ENCODE assay signal across 2 cellular contexts in genomic region chr22:50533856-50534711, GRCh38.
TF ChIP-seq lines count a peak whose summit lies in the region.
"Not testable (repeated sequence)": the region's sequence is repeated elsewhere in the genome, so short reads cannot be mapped to it uniquely, and the experiment has no call there.

No MANE protein-coding gene starts in this region.

TF ChIP-seq in HEK293, 187 proteins besides CTCF, POLR2A, EP300 and RAD21:
- 0 out of 2 replicates have a peak, but pooled peaks have one; percentile 0 for TF ChIP-seq EGR2 (tag by site-specific recombination; IDR thresholded peaks at IDR 0.05; ENCODE audit: low read depth)

TF ChIP-seq in K562, 482 proteins besides CTCF, POLR2A, EP300 and RAD21 (continues in another document):
- TF ChIP-seq TOE1 (IDR thresholded peaks at IDR 0.05; ENCODE audit: borderline replicate concordance) (peak; percentile 98), GTF2E2 (tag; IDR thresholded peaks at IDR 0.05) (0 out of 2 replicates have a peak, but pooled peaks have one; percentile 48), PBX2 (CRISPR knock-in tag; IDR thresholded peaks at IDR 0.05; ENCODE audit: low read depth) (peak; percentile 45), PBX2 (tag; conservative IDR thresholded peaks at IDR 0.05; ENCODE audit: low read depth) (peak; percentile 72), KLF6 (CRISPR knock-in tag; IDR thresholded peaks at IDR 0.05; ENCODE audit: borderline replicate concordance) (0 out of 2 replicates have a peak, but pooled peaks have one; percentile 17), NR2C2 (tag; IDR thresholded peaks at IDR 0.05) (peak; percentile 54; the same call in 1 of the 2 replicates), ZNF316 (IDR thresholded peaks at IDR 0.05) (peak; percentile 73), MAZ (CRISPR knock-in tag; conservative IDR thresholded peaks at IDR 0.05 in 1 of 2, IDR thresholded peaks at IDR 0.05 in 1 of 2) (0 out of 4 replicates have a peak, but pooled peaks of 1 of the 2 experiments have one; percentile 32), ZNF644 (tag; IDR thresholded peaks at IDR 0.05; ENCODE audit: low read depth) (0 out of 2 replicates have a peak, but pooled peaks have one; percentile 16), RAD51 (IDR thresholded peaks at IDR 0.05; ENCODE audit: borderline replicate concordance, low read depth) (peak; percentile 98), MGA (IDR thresholded peaks at IDR 0.05) (peak; percentile 30), EP400 (IDR thresholded peaks at IDR 0.05) (0 out of 2 replicates have a peak, but pooled peaks have one; percentile 18), ATF7 (IDR thresholded peaks at IDR 0.05) (peak; percentile 32), MECOM (CRISPR knock-in tag; IDR thresholded peaks at IDR 0.05) (peak; percentile 75), ZNF766 (CRISPR knock-in tag; conservative IDR thresholded peaks at IDR 0.05) (peak; percentile 47), CEBPG (CRISPR knock-in tag; IDR thresholded peaks at IDR 0.05) (peak; percentile 79), CEBPG (tag; conservative IDR thresholded peaks at IDR 0.05 in 1 of 2, IDR thresholded peaks at IDR 0.05 in 1 of 2) (peak; percentile 44 to 80; a peak in 3 of 4 replicates), ATF3 (IDR thresholded peaks at IDR 0.05) (peak; percentile 75), BHLHE40 (IDR thresholded peaks at IDR 0.05; ENCODE audit: low read length) (peak; percentile 80), MAFG (tag; conservative IDR thresholded peaks at IDR 0.05) (peak; percentile 42; the same call in 1 of the 2 replicates), MAFK (IDR thresholded peaks at IDR 0.05; ENCODE audit: low read length) (peak; percentile 45), MEIS2 (IDR thresholded peaks at IDR 0.05; ENCODE audit: partially characterized antibody) (peak; percentile 77)
- TF ChIP-seq TOE1 (CRISPR knock-in tag; IDR thresholded peaks at IDR 0.05; ENCODE audit: borderline replicate concordance, low read depth); NR2C2 (CRISPR knock-in tag; IDR thresholded peaks at IDR 0.05); ATF3 (CRISPR knock-in tag; conservative IDR thresholded peaks at IDR 0.05): not testable (repeated sequence)
- TF ChIP-seq, protein P1, sequence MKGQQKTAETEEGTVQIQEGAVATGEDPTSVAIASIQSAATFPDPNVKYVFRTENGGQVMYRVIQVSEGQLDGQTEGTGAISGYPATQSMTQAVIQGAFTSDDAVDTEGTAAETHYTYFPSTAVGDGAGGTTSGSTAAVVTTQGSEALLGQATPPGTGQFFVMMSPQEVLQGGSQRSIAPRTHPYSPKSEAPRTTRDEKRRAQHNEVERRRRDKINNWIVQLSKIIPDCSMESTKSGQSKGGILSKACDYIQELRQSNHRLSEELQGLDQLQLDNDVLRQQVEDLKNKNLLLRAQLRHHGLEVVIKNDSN (CRISPR knock-in tag; IDR thresholded peaks at IDR 0.05), result peak; percentile 80
- TF ChIP-seq, protein P2, sequence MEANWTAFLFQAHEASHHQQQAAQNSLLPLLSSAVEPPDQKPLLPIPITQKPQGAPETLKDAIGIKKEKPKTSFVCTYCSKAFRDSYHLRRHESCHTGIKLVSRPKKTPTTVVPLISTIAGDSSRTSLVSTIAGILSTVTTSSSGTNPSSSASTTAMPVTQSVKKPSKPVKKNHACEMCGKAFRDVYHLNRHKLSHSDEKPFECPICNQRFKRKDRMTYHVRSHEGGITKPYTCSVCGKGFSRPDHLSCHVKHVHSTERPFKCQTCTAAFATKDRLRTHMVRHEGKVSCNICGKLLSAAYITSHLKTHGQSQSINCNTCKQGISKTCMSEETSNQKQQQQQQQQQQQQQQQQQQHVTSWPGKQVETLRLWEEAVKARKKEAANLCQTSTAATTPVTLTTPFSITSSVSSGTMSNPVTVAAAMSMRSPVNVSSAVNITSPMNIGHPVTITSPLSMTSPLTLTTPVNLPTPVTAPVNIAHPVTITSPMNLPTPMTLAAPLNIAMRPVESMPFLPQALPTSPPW (CRISPR knock-in tag; IDR thresholded peaks at IDR 0.05), result peak; percentile 61
- TF ChIP-seq, protein P3, sequence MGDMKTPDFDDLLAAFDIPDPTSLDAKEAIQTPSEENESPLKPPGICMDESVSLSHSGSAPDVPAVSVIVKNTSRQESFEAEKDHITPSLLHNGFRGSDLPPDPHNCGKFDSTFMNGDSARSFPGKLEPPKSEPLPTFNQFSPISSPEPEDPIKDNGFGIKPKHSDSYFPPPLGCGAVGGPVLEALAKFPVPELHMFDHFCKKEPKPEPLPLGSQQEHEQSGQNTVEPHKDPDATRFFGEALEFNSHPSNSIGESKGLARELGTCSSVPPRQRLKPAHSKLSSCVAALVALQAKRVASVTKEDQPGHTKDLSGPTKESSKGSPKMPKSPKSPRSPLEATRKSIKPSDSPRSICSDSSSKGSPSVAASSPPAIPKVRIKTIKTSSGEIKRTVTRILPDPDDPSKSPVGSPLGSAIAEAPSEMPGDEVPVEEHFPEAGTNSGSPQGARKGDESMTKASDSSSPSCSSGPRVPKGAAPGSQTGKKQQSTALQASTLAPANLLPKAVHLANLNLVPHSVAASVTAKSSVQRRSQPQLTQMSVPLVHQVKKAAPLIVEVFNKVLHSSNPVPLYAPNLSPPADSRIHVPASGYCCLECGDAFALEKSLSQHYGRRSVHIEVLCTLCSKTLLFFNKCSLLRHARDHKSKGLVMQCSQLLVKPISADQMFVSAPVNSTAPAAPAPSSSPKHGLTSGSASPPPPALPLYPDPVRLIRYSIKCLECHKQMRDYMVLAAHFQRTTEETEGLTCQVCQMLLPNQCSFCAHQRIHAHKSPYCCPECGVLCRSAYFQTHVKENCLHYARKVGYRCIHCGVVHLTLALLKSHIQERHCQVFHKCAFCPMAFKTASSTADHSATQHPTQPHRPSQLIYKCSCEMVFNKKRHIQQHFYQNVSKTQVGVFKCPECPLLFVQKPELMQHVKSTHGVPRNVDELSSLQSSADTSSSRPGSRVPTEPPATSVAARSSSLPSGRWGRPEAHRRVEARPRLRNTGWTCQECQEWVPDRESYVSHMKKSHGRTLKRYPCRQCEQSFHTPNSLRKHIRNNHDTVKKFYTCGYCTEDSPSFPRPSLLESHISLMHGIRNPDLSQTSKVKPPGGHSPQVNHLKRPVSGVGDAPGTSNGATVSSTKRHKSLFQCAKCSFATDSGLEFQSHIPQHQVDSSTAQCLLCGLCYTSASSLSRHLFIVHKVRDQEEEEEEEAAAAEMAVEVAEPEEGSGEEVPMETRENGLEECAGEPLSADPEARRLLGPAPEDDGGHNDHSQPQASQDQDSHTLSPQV (IDR thresholded peaks at IDR 0.05), result peak; percentile 45; the same call in 1 of the 2 replicates
